8 cellular contexts compared by ENCODE assay signal in the genomic region with DNA sequence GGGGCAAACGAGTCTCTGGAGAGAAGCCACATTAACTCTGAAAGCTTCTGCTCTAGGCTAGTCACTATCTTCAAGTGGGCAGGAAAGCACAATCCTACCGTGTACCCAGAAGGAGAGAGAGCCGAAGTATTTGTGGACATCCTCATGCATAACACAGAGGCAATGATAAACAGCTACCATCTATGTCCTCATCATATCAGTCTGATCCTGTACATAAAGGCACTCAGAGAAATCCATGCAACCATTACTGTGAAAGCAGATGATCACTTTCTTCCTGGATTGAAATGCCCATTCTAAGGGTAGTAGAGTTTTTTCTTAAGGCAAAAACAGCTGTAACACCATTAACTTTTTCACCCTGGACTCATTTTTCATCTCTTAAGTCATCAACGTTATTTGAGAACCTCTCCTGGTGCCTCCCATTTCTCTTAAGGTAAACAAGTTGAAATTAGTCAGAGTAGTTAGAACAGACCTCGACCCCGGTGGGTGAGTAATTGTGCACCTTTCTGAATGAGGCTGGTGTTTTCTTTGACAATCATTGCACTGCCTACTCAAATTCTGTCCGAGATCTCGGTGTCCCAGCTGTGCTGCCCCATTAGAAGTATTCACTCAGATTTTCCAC.
A peak's percentile ranks its signal among the peaks of the same experiment; 100 is the strongest.
DNase-seq lines count a peak whose midpoint lies in the region; ATAC-seq and TF ChIP-seq lines count a peak whose summit lies in the region.

No MANE protein-coding gene starts in this region.

- H3K4me3 ChIP-seq in BJ (ENCODE audit: low read depth, low read length): no peak overlapping the region
- H3K4me3 ChIP-seq in MG63: no peak overlapping the region
- no peak overlapping the region for H3K4me3 ChIP-seq in epithelial cell of proximal tubule (ENCODE audit: low read depth, low read length)

- no peak for ATAC-seq in GM21825 (IDR thresholded peaks at IDR 0.05; ENCODE audit: unreplicated experiment)

- H3K36me3 ChIP-seq in BJ (ENCODE audit: control insufficient read depth, insufficient read depth, low read length) (no peaks in the 10 kb centered on the region), MG63 (no peaks in the 10 kb centered on the region)

- DNase-seq in BJ (ENCODE audit: low read depth): peak; percentile 16
- DNase-seq in GM20000 (ENCODE audit: low spot score): peak; percentile 34
- DNase-seq in MG63: peak; percentile 15
- peak; percentile 70 for DNase-seq in epithelial cell of proximal tubule (ENCODE audit: low read depth)
- DNase-seq in activated gamma-delta T cell (lab: John Stamatoyannopoulos, UW): no peak
- DNase-seq in GF-D8 (lab: John Stamatoyannopoulos, UW): no peak
- DNase-seq in cortex of kidney (lab: John Stamatoyannopoulos, UW): no peak

- TF ChIP-seq CTCF in BJ (IDR thresholded peaks at IDR 0.05; ENCODE audit: insufficient read depth, low read depth, low read length) (no peak), GM20000 (IDR thresholded peaks at IDR 0.05; ENCODE audit: extremely low read depth, missing control alignments) (no peak), epithelial cell of proximal tubule (conservative IDR thresholded peaks at IDR 0.05; ENCODE audit: low read depth, low read length) (no peak)

- no peaks in the 10 kb centered on the region for H3K27me3 ChIP-seq in BJ (ENCODE audit: control insufficient read depth, insufficient read depth, low read length)
- no peaks in the 10 kb centered on the region for H3K27me3 ChIP-seq in MG63

- no peaks in the 10 kb centered on the region for H3K9me3 ChIP-seq in MG63

- CTCF ChIA-PET in BJ (lab: Yijun Ruan, JAX): interaction anchor here (0.5 kb wide), 1 partner anchor 21 kb away, joined by 4 read pairs; no protein-coding TSS in a partner anchor

- POLR2A ChIA-PET in BJ (lab: Charles Lee): no interaction called here

Comparison
In these comparisons a context has a peak if more than half of its experiments do, and no peak if none do; other contexts are left out.
1. DNase-seq: peak in BJ (single experiment), GM20000 (single experiment), MG63 (single experiment) and epithelial cell of proximal tubule (single experiment); none in activated gamma-delta T cell (single experiment), GF-D8 (single experiment) and cortex of kidney (single experiment).